Comparison of ENCODE assay signal across 8 cellular contexts in the genomic region with DNA sequence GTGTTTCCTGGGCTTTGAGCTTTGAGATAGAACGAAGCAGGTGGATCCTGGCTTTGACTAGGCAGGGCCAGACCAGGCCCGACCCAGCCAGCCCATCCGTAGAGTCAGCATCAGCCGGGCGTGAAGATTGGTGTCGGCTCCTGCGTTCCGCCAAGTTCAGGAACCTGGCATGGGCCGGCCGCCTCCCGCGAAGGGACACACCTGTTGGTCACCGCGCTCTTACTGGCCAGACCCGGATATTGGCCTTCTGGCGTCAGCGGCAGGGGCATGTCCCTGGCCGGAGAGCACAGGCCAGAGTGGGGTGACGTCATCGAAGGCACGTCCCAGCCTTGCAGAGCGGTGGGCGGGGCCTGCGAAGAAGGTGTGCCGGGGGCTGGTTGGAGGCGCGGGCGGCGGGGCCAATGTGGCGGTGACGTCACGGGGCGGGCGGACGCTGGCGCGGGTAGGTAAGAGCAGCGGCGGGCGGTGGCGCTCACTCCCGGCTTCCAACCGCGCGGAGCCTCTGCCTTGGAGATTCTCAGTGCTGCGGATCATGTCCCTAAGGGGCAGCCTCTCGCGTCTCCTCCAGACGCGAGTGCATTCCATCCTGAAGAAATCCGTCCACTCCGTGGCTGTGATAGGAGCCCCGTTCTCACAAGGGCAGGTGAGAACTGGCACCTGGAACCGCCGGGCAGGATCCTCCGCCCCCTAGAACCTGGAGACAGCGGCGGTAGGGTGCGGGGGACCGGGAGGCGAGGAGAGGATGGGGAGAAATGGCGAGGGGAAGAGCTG. TPM values are rescaled to one million over a fixed set of nuclear protein-coding genes. Genes with fewer than 3 reads are reported as not detected.
A peak's percentile ranks its signal among the peaks of the same experiment; 100 is the strongest.
DNase-seq lines count a peak whose midpoint lies in the region; TF ChIP-seq lines count a peak whose summit lies in the region.

A gene (plus strand): TSS at position 475 of the 771 bp plus-strand sequence. CDS start 58 bp downstream, at position 533.

- peak within 1 kb of the TSS; percentile 78 for H2AFZ ChIP-seq in Loucy (ENCODE audit: low read length)
- peak within 1 kb of the TSS; percentile 80 for H2AFZ ChIP-seq in neural cell (ENCODE audit: low read depth, low read length)

- H3K36me3 ChIP-seq in H7 (replicated peaks; ENCODE audit: control insufficient read depth, insufficient read depth, low read length) (no peaks in the 10 kb centered on the region), Loucy (ENCODE audit: insufficient read depth, low read length) (no peaks in the 10 kb centered on the region), neural cell (ENCODE audit: insufficient read depth, low read length) (peaks cover 15% of the 10 kb centered on the region), stomach (no peaks in the 10 kb centered on the region)

- peak within 1 kb of the TSS; percentile 81 for H3K4me2 ChIP-seq in Loucy (ENCODE audit: low read depth, low read length, poor library complexity, severe bottlenecking)
- H3K4me2 ChIP-seq in neural cell (ENCODE audit: low read length): peak within 1 kb of the TSS; percentile 98

- H3K9ac ChIP-seq in Loucy (ENCODE audit: low read depth, low read length, poor library complexity, severe bottlenecking) (peak within 1 kb of the TSS; percentile 18), neural cell (ENCODE audit: low read length) (peak within 1 kb of the TSS; percentile 95)

- TF ChIP-seq CTCF in Loucy (conservative IDR thresholded peaks at IDR 0.05; ENCODE audit: low read length) (no peak), fibroblast of villous mesenchyme (IDR thresholded peaks at IDR 0.05; ENCODE audit: insufficient read depth, low read depth, low read length) (no peak), neural cell (IDR thresholded peaks at IDR 0.05; ENCODE audit: poor library complexity, severe bottlenecking) (peak; percentile 61), stomach (IDR thresholded peaks at IDR 0.05) (peak in 2 of 7 experiments; percentile 11 to 12)

- H3K9me2 ChIP-seq in Loucy (replicated peaks; ENCODE audit: low read depth, low read length) (no peaks in the 10 kb centered on the region), neural cell (ENCODE audit: insufficient read depth, low read length) (no peaks in the 10 kb centered on the region)

- H3K4me3 ChIP-seq in H7 (ENCODE audit: insufficient read depth, low read depth, low read length) (peak within 1 kb of the TSS; percentile 67), Loucy (ENCODE audit: low read length, poor library complexity, severe bottlenecking) (peak within 1 kb of the TSS; percentile 77), fibroblast of villous mesenchyme (ENCODE audit: low read depth, low read length) (peak within 1 kb of the TSS; percentile 74), neural cell (ENCODE audit: low read length) (peak within 1 kb of the TSS; percentile 81), stomach (peak within 1 kb of the TSS; percentile 52 to 72 (median 62))

- H4K20me1 ChIP-seq in Loucy (ENCODE audit: insufficient read depth, low read length, poor library complexity, severe bottlenecking): no peaks in the 10 kb centered on the region
- H4K20me1 ChIP-seq in neural cell (ENCODE audit: insufficient read depth): no peaks in the 10 kb centered on the region

- H3K27me3 ChIP-seq in H7 (ENCODE audit: control insufficient read depth, insufficient read depth, low read length): peaks cover 9% of the 10 kb centered on the region
- H3K27me3 ChIP-seq in Loucy (ENCODE audit: insufficient read depth, low read length, poor library complexity, severe bottlenecking): no peaks in the 10 kb centered on the region
- no peaks in the 10 kb centered on the region for H3K27me3 ChIP-seq in neural cell (ENCODE audit: insufficient read depth, low read depth, low read length)
- H3K27me3 ChIP-seq in stomach: no peaks in the 10 kb centered on the region

- H3K79me2 ChIP-seq in Loucy (ENCODE audit: insufficient read depth, low read length) (no peaks in the 10 kb centered on the region), neural cell (replicated peaks; ENCODE audit: insufficient read depth, low read length) (peaks cover 14% of the 10 kb centered on the region)

- TF ChIP-seq POLR2A in Raji (IDR thresholded peaks at IDR 0.05; ENCODE audit: insufficient read depth, low read depth, low read length) (peak; percentile 79), stomach (IDR thresholded peaks at IDR 0.05) (peak in 2 of 4 donors; percentile 4 to 51)

- TF ChIP-seq RAD21 in neural cell (conservative IDR thresholded peaks at IDR 0.05): no peak

- H3K27ac ChIP-seq in neural cell (ENCODE audit: low read length): peak within 1 kb of the TSS; percentile 92
- H3K27ac ChIP-seq in stomach: peak within 1 kb of the TSS; percentile 76 to 92 (median 81)

- TF ChIP-seq EP300 in neural cell (conservative IDR thresholded peaks at IDR 0.05; ENCODE audit: poor library complexity, severe bottlenecking) (no peak), stomach (IDR thresholded peaks at IDR 0.05) (no peak)

- DNase-seq in ELF-1 (ENCODE audit: low read depth, low spot score): peak; percentile 98
- DNase-seq in H7: peak; percentile 97
- DNase-seq in activated gamma-delta T cell (lab: John Stamatoyannopoulos, UW): peak; percentile 95
- peak; percentile 95 for DNase-seq in fibroblast of villous mesenchyme (ENCODE audit: low read depth)
- DNase-seq in stomach: peak; percentile 100

- H3K9me3 ChIP-seq in Loucy (ENCODE audit: insufficient read depth, low read depth, low read length) (no peaks in the 10 kb centered on the region), neural cell (ENCODE audit: low read length) (no peaks in the 10 kb centered on the region), stomach (no peaks in the 10 kb centered on the region)

- 0 to 1% (median 1%) methylated on average over 19 to 62 of the region's 62 CpGs for WGBS in stomach, 5 donors

- intact Hi-C loops in stomach (cut with DNase I; ENCODE audit: low total_unique reads): loop anchor here (10.0 kb wide), 1 partner anchor 45 kb away; no protein-coding TSS in a partner anchor

- H3K4me1 ChIP-seq in Loucy (ENCODE audit: insufficient read depth, low read length, poor library complexity, severe bottlenecking) (peaks cover 26% of the 10 kb centered on the region), stomach (peaks cover 6 to 40% (median 18%) of the 10 kb centered on the region in 4 donors)

- H3F3A ChIP-seq in Loucy (ENCODE audit: low read depth): no peaks in the 10 kb centered on the region; the same call in 1 of the 2 replicates
- H3F3A ChIP-seq in neural cell (ENCODE audit: insufficient read depth, low read length, poor library complexity, severe bottlenecking): no peaks in the 10 kb centered on the region

TF ChIP-seq in neural cell, 6 proteins besides CTCF, POLR2A, EP300 and RAD21:
- no peak for TF ChIP-seq SMC3 (conservative IDR thresholded peaks at IDR 0.05; ENCODE audit: poor library complexity)
- peak; percentile 99 for TF ChIP-seq POLR2AphosphoS5 (IDR thresholded peaks at IDR 0.05)
- TF ChIP-seq, protein P1, sequence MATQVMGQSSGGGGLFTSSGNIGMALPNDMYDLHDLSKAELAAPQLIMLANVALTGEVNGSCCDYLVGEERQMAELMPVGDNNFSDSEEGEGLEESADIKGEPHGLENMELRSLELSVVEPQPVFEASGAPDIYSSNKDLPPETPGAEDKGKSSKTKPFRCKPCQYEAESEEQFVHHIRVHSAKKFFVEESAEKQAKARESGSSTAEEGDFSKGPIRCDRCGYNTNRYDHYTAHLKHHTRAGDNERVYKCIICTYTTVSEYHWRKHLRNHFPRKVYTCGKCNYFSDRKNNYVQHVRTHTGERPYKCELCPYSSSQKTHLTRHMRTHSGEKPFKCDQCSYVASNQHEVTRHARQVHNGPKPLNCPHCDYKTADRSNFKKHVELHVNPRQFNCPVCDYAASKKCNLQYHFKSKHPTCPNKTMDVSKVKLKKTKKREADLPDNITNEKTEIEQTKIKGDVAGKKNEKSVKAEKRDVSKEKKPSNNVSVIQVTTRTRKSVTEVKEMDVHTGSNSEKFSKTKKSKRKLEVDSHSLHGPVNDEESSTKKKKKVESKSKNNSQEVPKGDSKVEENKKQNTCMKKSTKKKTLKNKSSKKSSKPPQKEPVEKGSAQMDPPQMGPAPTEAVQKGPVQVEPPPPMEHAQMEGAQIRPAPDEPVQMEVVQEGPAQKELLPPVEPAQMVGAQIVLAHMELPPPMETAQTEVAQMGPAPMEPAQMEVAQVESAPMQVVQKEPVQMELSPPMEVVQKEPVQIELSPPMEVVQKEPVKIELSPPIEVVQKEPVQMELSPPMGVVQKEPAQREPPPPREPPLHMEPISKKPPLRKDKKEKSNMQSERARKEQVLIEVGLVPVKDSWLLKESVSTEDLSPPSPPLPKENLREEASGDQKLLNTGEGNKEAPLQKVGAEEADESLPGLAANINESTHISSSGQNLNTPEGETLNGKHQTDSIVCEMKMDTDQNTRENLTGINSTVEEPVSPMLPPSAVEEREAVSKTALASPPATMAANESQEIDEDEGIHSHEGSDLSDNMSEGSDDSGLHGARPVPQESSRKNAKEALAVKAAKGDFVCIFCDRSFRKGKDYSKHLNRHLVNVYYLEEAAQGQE (IDR thresholded peaks at IDR 0.05; ENCODE audit: borderline replicate concordance): peak; percentile 88
- TF ChIP-seq MXI1 (conservative IDR thresholded peaks at IDR 0.05; ENCODE audit: poor library complexity, severe bottlenecking): peak; percentile 72
- TF ChIP-seq TAF1 (IDR thresholded peaks at IDR 0.05; ENCODE audit: low read depth): peak; percentile 94
- TF ChIP-seq EZH2 (IDR thresholded peaks at IDR 0.05; ENCODE audit: borderline replicate concordance, insufficient read depth, low read length, poor library complexity, severe bottlenecking): no peak

RNA-seq across cellular contexts. Expression of the gene that starts here (rescaled TPM):
- total RNA-seq in H7 (2014; rRNA removed; shearing (Covaris generic)): 32.1 and 40.9 TPM in 2 replicates
- total RNA-seq in fibroblast of villous mesenchyme (3.9 TPM in 2 replicates), stomach (1 to 10 TPM in 4 of 5 donors, not detected in 1; 1.2 to 9.4 (median 3.9) TPM)
- polyA plus RNA-seq in neural cell (204 and 215 TPM in 2 replicates), stomach (1 to 10 TPM; 2.6 to 4.9 (median 4.0) TPM)
- polyA minus RNA-seq in neural cell: 186 and 190 TPM in 2 replicates

Comparison
In these comparisons a context has a peak if more than half of its experiments do, and no peak if none do; other contexts are left out.
1. Peak in every context shown above with its lines: DNase-seq, H3K4me3 ChIP-seq and H3K27ac ChIP-seq.
2. RNA of the gene that starts here (polyA plus RNA-seq): 204 to 215 TPM in neural cell; 2.6 to 4.9 TPM in stomach; every median in the first group is over 10 times any median in the second.